13 cellular contexts compared by ENCODE assay signal in the genomic region with DNA sequence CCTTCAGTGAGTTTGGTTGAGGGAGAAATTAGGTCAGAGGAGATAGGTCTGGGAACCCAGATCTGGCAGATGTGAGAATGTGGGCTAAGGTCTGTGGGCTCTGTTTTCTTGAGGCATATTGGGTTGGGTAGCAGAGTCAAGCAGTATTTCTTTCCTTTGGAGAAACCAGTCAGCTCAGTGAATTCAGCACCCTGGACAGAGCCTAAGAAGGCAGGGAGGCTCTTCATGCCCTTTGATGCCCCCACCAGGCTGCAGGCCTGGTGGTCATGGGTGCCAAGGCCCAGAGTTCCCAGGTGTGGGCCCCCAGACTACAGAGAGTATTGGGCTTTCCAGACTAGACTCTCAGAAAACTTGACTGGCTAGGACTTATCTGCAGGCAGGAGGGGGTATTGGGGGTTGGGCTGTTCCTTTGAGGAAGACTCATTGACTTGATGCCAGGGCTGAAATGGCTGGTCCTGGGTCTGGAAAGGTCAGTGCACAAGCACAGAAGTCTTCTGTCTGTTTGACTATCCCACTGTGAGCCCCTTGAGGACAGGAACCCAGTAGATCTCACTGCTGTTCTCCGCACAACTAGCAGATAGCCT. TPM values are rescaled to one million over a fixed set of nuclear protein-coding genes. Genes with fewer than 3 reads are reported as not detected.
DNase-seq lines count a peak whose midpoint lies in the region; TF ChIP-seq lines count a peak whose summit lies in the region.
"Had no signal": no experiment of that assay in that cellular context is flagged by ENCODE, and none has a peak within 500 bp of the region (broad histone marks: within the 10 kb centered on the region; RNA-seq: fewer than 3 reads in every experiment).

No MANE protein-coding gene starts in this region.

- no peaks in the 10 kb centered on the region for H3K4me1 Mint-ChIP-seq in activated naive CD4-positive, alpha-beta T cell treated with anti-CD3 and anti-CD28 coated beads, Interleukin-2, amount 10 ng/mL, durations not matched to agents 7 days and 5 days
- no peaks in the 10 kb centered on the region for H3K4me1 Mint-ChIP-seq in HFFc6 (ENCODE audit: low read depth)

- no peaks in the 10 kb centered on the region for H3K9me3 Mint-ChIP-seq in activated naive CD4-positive, alpha-beta T cell treated with anti-CD3 and anti-CD28 coated beads, Interleukin-2, amount 10 ng/mL, durations not matched to agents 7 days and 5 days
- H3K9me3 Mint-ChIP-seq in HFFc6, result no peaks in the 10 kb centered on the region

- peak; percentile 57 for DNase-seq in activated naive CD4-positive, alpha-beta T cell treated with anti-CD3 and anti-CD28 coated beads, Interleukin-2, amount 10 ng/mL, durations not matched to agents 7 days and 5 days
- DNase-seq in activated naive CD4-positive, alpha-beta T cell treated with anti-CD3 and anti-CD28 coated beads, Interleukin-2, amount 50 U/mL, for 16 hours, result no peak
- peak; percentile 36 for DNase-seq in RPMI8226
- peak; percentile 44 for DNase-seq in fibroblast of pulmonary artery (ENCODE audit: low read depth)
- peak; percentile 13 for DNase-seq in stromal cell of bone marrow (ENCODE audit: low read depth)
- no peak for DNase-seq in HFFc6
- no peak for DNase-seq in NCI-H2171 treated with DMSO at 0.1 percent for 48 hours (lab: John Stamatoyannopoulos, UW)
- DNase-seq in HuH-7.5 (ENCODE audit: low spot score), result no peak
- DNase-seq: NCI-H187; Right ventricle myocardium superior; stimulated activated CD4-positive, alpha-beta T cell treated with anti-CD3 and anti-CD28 coated beads, Interleukin-12 subunit alpha, Interleukin-12 subunit beta, amount 100 ng/mL, for 4 hours; stimulated activated naive CD4-positive, alpha-beta T cell treated with Interleukin-2 at 50 U/mL for 16 hours had no signal

- H3K27me3 Mint-ChIP-seq in activated naive CD4-positive, alpha-beta T cell treated with anti-CD3 and anti-CD28 coated beads, Interleukin-2, amount 10 ng/mL, durations not matched to agents 7 days and 5 days, result peaks cover 15% of the 10 kb centered on the region
- peaks cover 38% of the 10 kb centered on the region for H3K27me3 Mint-ChIP-seq in HFFc6 (ENCODE audit: insufficient read depth)

- no peak overlapping the region for H3K27ac Mint-ChIP-seq in activated naive CD4-positive, alpha-beta T cell treated with anti-CD3 and anti-CD28 coated beads, Interleukin-2, amount 10 ng/mL, durations not matched to agents 7 days and 5 days
- H3K27ac Mint-ChIP-seq in HFFc6, result no peak overlapping the region

- CTCF ChIA-PET in activated naive CD4-positive, alpha-beta T cell treated with anti-CD3 and anti-CD28 coated beads, Interleukin-2, amount 10 ng/mL, durations not matched to agents 7 days and 5 days (lab: Charles Lee), result no interaction called here

- no peak for TF ChIP-seq CTCF in fibroblast of pulmonary artery (IDR thresholded peaks at IDR 0.05; ENCODE audit: low read length, missing control alignments)
- no peak for TF ChIP-seq CTCF in HFFc6 (IDR thresholded peaks at IDR 0.05)

- H3K36me3 Mint-ChIP-seq in activated naive CD4-positive, alpha-beta T cell treated with anti-CD3 and anti-CD28 coated beads, Interleukin-2, amount 10 ng/mL, durations not matched to agents 7 days and 5 days, result no peaks in the 10 kb centered on the region
- no peaks in the 10 kb centered on the region for H3K36me3 Mint-ChIP-seq in HFFc6 (ENCODE audit: low read depth)

- H3K4me3 Mint-ChIP-seq in activated naive CD4-positive, alpha-beta T cell treated with anti-CD3 and anti-CD28 coated beads, Interleukin-2, amount 10 ng/mL, durations not matched to agents 7 days and 5 days, result no peak overlapping the region
- no peak overlapping the region for H3K4me3 Mint-ChIP-seq in HFFc6

- H3K4me3 ChIP-seq in fibroblast of pulmonary artery (replicated peaks; ENCODE audit: low read depth, low read length), result no peak overlapping the region
- H3K4me3 ChIP-seq: body of pancreas had no signal

RNA-seq across cellular contexts. Expression of a gene that starts 45.3 kb away (rescaled TPM):
- total RNA-seq in HFFc6 (2021; fragmentation: NEBNext Ultra II Directional; extraction: Animal tissue kit (Norgen Biotek cat#: 25700)), result 1 to 10 TPM; 4.1 to 7.9 (median 6.6) TPM

Comparison
In these comparisons a context has a peak if more than half of its experiments do, and no peak if none do; other contexts are left out.
1. DNase-seq: peak in activated naive CD4-positive, alpha-beta T cell treated with anti-CD3 and anti-CD28 coated beads, Interleukin-2, amount 10 ng/mL, durations not matched to agents 7 days and 5 days (single experiment), RPMI8226 (single experiment), fibroblast of pulmonary artery (single experiment) and stromal cell of bone marrow (single experiment); none in activated naive CD4-positive, alpha-beta T cell treated with anti-CD3 and anti-CD28 coated beads, Interleukin-2, amount 50 U/mL, for 16 hours (single experiment), HFFc6 (single experiment), NCI-H2171 treated with DMSO at 0.1 percent for 48 hours (single experiment) and HuH-7.5 (single experiment).